Comparison of ENCODE assay signal across 17 cellular contexts in the genomic region with DNA sequence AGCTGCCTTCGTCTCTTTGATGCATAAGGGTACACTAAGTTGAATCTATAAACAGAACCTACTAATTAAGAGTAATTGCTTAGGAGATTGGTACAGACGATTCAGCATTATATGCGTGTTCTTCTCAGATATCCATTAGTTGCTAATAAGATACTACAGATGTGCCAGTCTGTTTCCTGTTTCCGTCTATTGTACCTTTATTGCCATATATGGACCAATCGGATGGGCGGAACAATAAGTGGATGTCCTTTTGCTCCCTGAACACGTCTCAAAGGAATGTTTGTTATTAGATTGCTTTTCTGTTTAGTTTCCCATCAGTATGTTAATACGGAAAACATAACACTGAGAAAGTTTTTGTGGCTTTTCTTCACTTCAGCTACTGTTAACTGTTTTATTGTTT.
DNase-seq lines count a peak whose midpoint lies in the region; ATAC-seq, FAIRE-seq and TF ChIP-seq lines count a peak whose summit lies in the region.
"Had no signal": no experiment of that assay in that cellular context is flagged by ENCODE, and none has a peak within 500 bp of the region (broad histone marks: within the 10 kb centered on the region; RNA-seq: fewer than 3 reads in every experiment).

No MANE protein-coding gene starts in this region.

- ATAC-seq in right lobe of liver, result peak; percentile 60 to 73 (median 66)
- no peak for ATAC-seq in HepG2
- ATAC-seq in aorta (ENCODE audit: low FRiP score), result peak; percentile 48
- ATAC-seq in HG03196 (IDR thresholded peaks at IDR 0.05; ENCODE audit: unreplicated experiment), result no peak
- ATAC-seq: GM12878 had no signal

- H3K4ac ChIP-seq in mesendoderm (ENCODE audit: low read depth, low read length), result no peak overlapping the region

- no peak for TF ChIP-seq EP300 in HepG2 (IDR thresholded peaks at IDR 0.05; ENCODE audit: low read depth in 2 of 2, low read length in 2 of 2)
- no peak for TF ChIP-seq EP300 in HepG2 (CRISPR knock-in tag; IDR thresholded peaks at IDR 0.05; ENCODE audit: borderline replicate concordance)

- H2AFZ ChIP-seq in HepG2 (ENCODE audit: low read length), result no peak overlapping the region
- H2AFZ ChIP-seq in osteoblast (ENCODE audit: low read length), result peak overlapping the region; percentile 80

- no peak for FAIRE-seq in HepG2 (lab: Jason Lieb, UNC)
- FAIRE-seq: endometrium, GM12878 had no signal

- no peak overlapping the region for H4K8ac ChIP-seq in mesendoderm (ENCODE audit: low read depth, low read length)

- H3K27me3 ChIP-seq in right lobe of liver (no peaks in the 10 kb centered on the region), HepG2 (ENCODE audit: control insufficient read depth in 1 of 2, insufficient read depth in 2 of 2, low read length in 2 of 2) (no peaks in the 10 kb centered on the region), osteoblast (ENCODE audit: insufficient read depth, low read length) (no peaks in the 10 kb centered on the region), aorta (ENCODE audit: control insufficient read depth in 1 of 2, insufficient read depth in 2 of 2, low read length in 1 of 2) (no peaks in the 10 kb centered on the region), mesendoderm (ENCODE audit: insufficient read depth, low read length, poor library complexity) (no peaks in the 10 kb centered on the region)

- TF ChIP-seq CTCF in right lobe of liver (IDR thresholded peaks at IDR 0.05) (no peak), HepG2 (CRISPR knock-in tag; IDR thresholded peaks at IDR 0.05) (no peak), epithelial cell of esophagus (IDR thresholded peaks at IDR 0.05; ENCODE audit: insufficient read depth, low read depth, low read length, missing control alignments) (no peak), osteoblast (IDR thresholded peaks at IDR 0.05; ENCODE audit: extremely low read depth, low read depth, low read length) (no peak)

- no peaks in the 10 kb centered on the region for H3K9me3 ChIP-seq in right lobe of liver
- no peaks in the 10 kb centered on the region for H3K9me3 ChIP-seq in HepG2 (ENCODE audit: low read length)
- H3K9me3 ChIP-seq in osteoblast (ENCODE audit: low read depth, low read length), result no peaks in the 10 kb centered on the region
- H3K9me3 ChIP-seq in aorta (ENCODE audit: control insufficient read depth, low read length), result no peaks in the 10 kb centered on the region

- DNase-seq in right lobe of liver, result no peak
- no peak for DNase-seq in HepG2 (ENCODE audit: low spot score)
- DNase-seq in epithelial cell of esophagus (ENCODE audit: low read depth), result peak; percentile 19
- DNase-seq in osteoblast (ENCODE audit: insufficient read length, low spot score, missing footprints), result no peak
- no peak for DNase-seq in aorta
- no peak for DNase-seq in mesendoderm
- DNase-seq in AG20443 (ENCODE audit: low spot score), result no peak
- DNase-seq: activated CD8-positive, alpha-beta memory T cell treated with anti-CD3 and anti-CD28 coated beads, Interleukin-2, amount 50 U/mL, for 48 hours; amygdala; DMS53; GOT3; NCI-H1092; NCI-H526 treated with DMSO at 0.1 percent for 48 hours; SHP77 treated with DMSO at 0.1 percent for 48 hours had no signal

- no peak overlapping the region for H2BK5ac ChIP-seq in mesendoderm (ENCODE audit: low read length)

- H2AK5ac ChIP-seq in mesendoderm (ENCODE audit: low read length), result no peak overlapping the region

- H3K4me2 ChIP-seq in HepG2 (ENCODE audit: low read depth, low read length) (no peak overlapping the region), osteoblast (ENCODE audit: insufficient read depth, low read length) (peak overlapping the region; percentile 65), mesendoderm (ENCODE audit: low read length) (no peak overlapping the region)

- no peak overlapping the region for H3K56ac ChIP-seq in mesendoderm (ENCODE audit: low read length)

- POLR2A ChIA-PET in HepG2 (lab: Yijun Ruan, JAX), result no interaction called here

- CTCF ChIA-PET in HepG2 (lab: Yijun Ruan, JAX; ENCODE audit: low intra/inter-chr PET ratio, low total read pairs), result no interaction called here

- no peaks in the 10 kb centered on the region for H3K36me3 ChIP-seq in right lobe of liver
- no peaks in the 10 kb centered on the region for H3K36me3 ChIP-seq in HepG2 (replicated peaks in 1 of 2; ENCODE audit: control insufficient read depth in 1 of 2, insufficient read depth in 2 of 2, low read length in 2 of 2)
- H3K36me3 ChIP-seq in osteoblast (ENCODE audit: insufficient read depth, low read length), result no peaks in the 10 kb centered on the region
- no peaks in the 10 kb centered on the region for H3K36me3 ChIP-seq in aorta (ENCODE audit: control insufficient read depth in 1 of 2, insufficient read depth in 2 of 2, low read length in 1 of 2)
- no peaks in the 10 kb centered on the region for H3K36me3 ChIP-seq in mesendoderm (ENCODE audit: control insufficient read depth, insufficient read depth, low read length)

- H3K4me1 ChIP-seq in right lobe of liver (no peaks in the 10 kb centered on the region), HepG2 (ENCODE audit: insufficient read depth, low read length) (no peaks in the 10 kb centered on the region), osteoblast (ENCODE audit: insufficient read depth, low read length) (peaks cover 6% of the 10 kb centered on the region), aorta (ENCODE audit: control insufficient read depth in 1 of 2, insufficient read depth in 2 of 2, low read length in 2 of 2) (peaks cover 1 to 5% of the 10 kb centered on the region in 2 donors), mesendoderm (ENCODE audit: control insufficient read depth, low read depth, low read length) (peaks cover under 1% of the 10 kb centered on the region)

- no peak overlapping the region for H3K23ac ChIP-seq in mesendoderm (ENCODE audit: low read length)

- in situ Hi-C loops in HepG2 (cut with HindIII; ENCODE audit: extremely low pct_ligation_motif_present, low pct_unique_long_range_greater_than_20kb), result no loop called here

- intact Hi-C loops in right lobe of liver (cut with DNase I), result no loop called here
- intact Hi-C loops in HepG2 (cut with micrococcal nuclease; ENCODE audit: unreplicated experiment), result no loop called here
- intact Hi-C loops in aorta (cut with DNase I), result no loop called here

- no peak overlapping the region for H3K4me3 ChIP-seq in right lobe of liver
- H3K4me3 ChIP-seq in HepG2 (replicated peaks in 1 of 3; ENCODE audit: insufficient read depth in 1 of 3, low read depth in 2 of 3, low read length in 3 of 3), result no peak overlapping the region
- no peak overlapping the region for H3K4me3 ChIP-seq in epithelial cell of esophagus (ENCODE audit: low read length)
- H3K4me3 ChIP-seq in osteoblast (ENCODE audit: insufficient read depth, low read length), result peak overlapping the region; percentile 56
- peak overlapping the region; percentile 64 to 92 for H3K4me3 ChIP-seq in aorta (ENCODE audit: low read length in 2 of 2)
- no peak overlapping the region for H3K4me3 ChIP-seq in mesendoderm (ENCODE audit: low read length)
- H3K4me3 ChIP-seq: GM12878 had no signal

- H3K79me1 ChIP-seq in mesendoderm (ENCODE audit: low read length), result no peaks in the 10 kb centered on the region

- no peak overlapping the region for H3K18ac ChIP-seq in mesendoderm (ENCODE audit: low read length)

- no peak overlapping the region for H2BK120ac ChIP-seq in mesendoderm (ENCODE audit: low read depth, low read length)

- H2BK15ac ChIP-seq in mesendoderm (replicated peaks; ENCODE audit: low read depth), result no peak overlapping the region

- TF ChIP-seq POLR2A in right lobe of liver (IDR thresholded peaks at IDR 0.05), result no peak
- TF ChIP-seq POLR2A in HepG2 (IDR thresholded peaks at IDR 0.05; ENCODE audit: insufficient read depth in 1 of 2, low read depth in 2 of 2, low read length in 2 of 2), result no peak

- 32% methylated on average over 8 of the region's 8 CpGs for WGBS in right lobe of liver (ENCODE audit: insufficient coverage, low coverage, low lambda C conversion rate, missing lambda C conversion rate)
- WGBS in HepG2 (ENCODE audit: low lambda C conversion rate), result 11% methylated on average over 8 of the region's 8 CpGs
- 6 to 7% methylated on average over 8 of the region's 8 CpGs for WGBS in aorta, 2 donors
- WGBS in mesendoderm (ENCODE audit: extremely low coverage, insufficient coverage, low lambda C conversion rate), result no CpG with 5 or more reads among the region's 8 CpGs

- no peaks in the 10 kb centered on the region for H3K79me2 ChIP-seq in HepG2 (ENCODE audit: insufficient read depth, low read length)
- no peaks in the 10 kb centered on the region for H3K79me2 ChIP-seq in osteoblast (ENCODE audit: insufficient read depth, low read length)
- H3K79me2 ChIP-seq in mesendoderm (ENCODE audit: control insufficient read depth, insufficient read depth, low read length), result no peaks in the 10 kb centered on the region

- H3K27ac ChIP-seq in right lobe of liver (peak overlapping the region in 1 of 3 donors; percentile 14), HepG2 (ENCODE audit: extremely low read length, insufficient read depth, low read length) (no peak overlapping the region), osteoblast (ENCODE audit: low read depth, low read length) (peak overlapping the region; percentile 8), aorta (ENCODE audit: low read depth in 1 of 2, low read length in 2 of 2) (no peak overlapping the region), mesendoderm (ENCODE audit: low read depth, low read length) (no peak overlapping the region)

- H4K20me1 ChIP-seq in HepG2 (ENCODE audit: insufficient read depth, low read length) (no peaks in the 10 kb centered on the region), osteoblast (ENCODE audit: insufficient read depth, low read length) (no peaks in the 10 kb centered on the region)

- no peak overlapping the region for H3K9ac ChIP-seq in HepG2 (ENCODE audit: insufficient read depth, low read depth, low read length)
- H3K9ac ChIP-seq in mesendoderm (ENCODE audit: low read length), result no peak overlapping the region

- no peak for TF ChIP-seq RAD21 in HepG2 (CRISPR knock-in tag; IDR thresholded peaks at IDR 0.05)

- H4K5ac ChIP-seq in mesendoderm (ENCODE audit: low read length), result no peak overlapping the region

- no TSS peak for BruUV-seq in HepG2 (replicated peaks; lab: Mats Ljungman, UMichigan)

TF ChIP-seq in HepG2, 621 proteins besides CTCF, POLR2A, EP300 and RAD21 (continues in another document):
- TF ChIP-seq ZNF784 (CRISPR knock-in tag; IDR thresholded peaks at IDR 0.05; ENCODE audit: borderline replicate concordance), result no peak

Comparison
In these comparisons a context has a peak if more than half of its experiments do, and no peak if none do; other contexts are left out.
1. ATAC-seq: peak in right lobe of liver (4 of 4) and aorta (single experiment); none in HepG2 (single experiment) and HG03196 (single experiment).
2. H3K4me3 ChIP-seq: peak in osteoblast (single experiment) and aorta (2 of 2); none in right lobe of liver (0 of 3), HepG2 (0 of 3), epithelial cell of esophagus (single experiment) and mesendoderm (single experiment).